1 cellular context compared by ENCODE assay signal in genomic region chr12:111033281-111034147, GRCh38.
TF ChIP-seq lines count a peak whose summit lies in the region.

No MANE protein-coding gene starts in this region.

TF ChIP-seq in SK-N-SH treated with all-trans-retinoic acid at 6 μM for 48 hours, 23 proteins besides CTCF, POLR2A, EP300 and RAD21 (continued from another document):
- TF ChIP-seq TSHZ2 (CRISPR knock-in tag; IDR thresholded peaks at IDR 0.05), result no peak
